Comparison of ENCODE assay signal across 16 cellular contexts in genomic region chr3:21995079-21995607, GRCh38.
DNase-seq lines count a peak whose midpoint lies in the region; ATAC-seq, FAIRE-seq and TF ChIP-seq lines count a peak whose summit lies in the region.
"Had no signal": no experiment of that assay in that cellular context is flagged by ENCODE, and none has a peak within 500 bp of the region (broad histone marks: within the 10 kb centered on the region; RNA-seq: fewer than 3 reads in every experiment).

No MANE protein-coding gene starts in this region.

- no peak for ATAC-seq in left ventricle myocardium superior
- ATAC-seq in left cardiac atrium, result no peak
- peak; percentile 48 for ATAC-seq in stimulated activated memory B cell treated with anti-CD40 and anti-IgM and Interleukin-4, amounts not matched to agents 10 μg/mL and 1 μg/mL and 100 μg/mL, for 72 hours
- ATAC-seq in GM21717 (IDR thresholded peaks at IDR 0.05; ENCODE audit: unreplicated experiment), result no peak

- H3K36me3 Mint-ChIP-seq in stimulated activated memory B cell treated with anti-CD40 and anti-IgM and Interleukin-4, amounts not matched to agents 10 μg/mL and 1 μg/mL and 100 μg/mL, for 72 hours, result no peaks in the 10 kb centered on the region
- H3K36me3 Mint-ChIP-seq: CD14-positive monocyte; CD4-positive, alpha-beta memory T cell had no signal

- H3K9me3 ChIP-seq in kidney (ENCODE audit: control insufficient read depth in 1 of 2, low read length in 2 of 2), result no peaks in the 10 kb centered on the region
- H3K9me3 ChIP-seq in HAP-1, result no peaks in the 10 kb centered on the region
- H3K9me3 ChIP-seq: BLaER1 had no signal

- DNase-seq in left ventricle myocardium superior, result peak; percentile 11
- no peak for DNase-seq in left cardiac atrium
- peak; percentile 51 for DNase-seq in kidney
- DNase-seq in HAP-1 (ENCODE audit: low spot score in 2 of 2), result no peak
- DNase-seq in activated CD8-positive, alpha-beta memory T cell treated with anti-CD3 and anti-CD28 coated beads, Interleukin-2, amount 50 U/mL, for 48 hours, result no peak
- DNase-seq: 8988T; CD4-positive, alpha-beta memory T cell; DMS153; DMS79 treated with DMSO at 0.1 percent for 48 hours; GF-D8; H9 had no signal

- intact Hi-C loops in left ventricle myocardium superior (cut with micrococcal nuclease) (no loop called here), left cardiac atrium (cut with DNase I) (no loop called here), kidney (cut with DNase I) (no loop called here)

- H3K27me3 Mint-ChIP-seq in stimulated activated memory B cell treated with anti-CD40 and anti-IgM and Interleukin-4, amounts not matched to agents 10 μg/mL and 1 μg/mL and 100 μg/mL, for 72 hours, result no peaks in the 10 kb centered on the region
- H3K27me3 Mint-ChIP-seq: CD4-positive, alpha-beta memory T cell had no signal

- no peaks in the 10 kb centered on the region for H3K4me1 Mint-ChIP-seq in stimulated activated memory B cell treated with anti-CD40 and anti-IgM and Interleukin-4, amounts not matched to agents 10 μg/mL and 1 μg/mL and 100 μg/mL, for 72 hours
- H3K4me1 Mint-ChIP-seq: CD14-positive monocyte; CD4-positive, alpha-beta memory T cell had no signal

- no peak for TF ChIP-seq CTCF in kidney (IDR thresholded peaks at IDR 0.05; ENCODE audit: borderline replicate concordance, extremely low read depth, insufficient read depth)

- H3K36me3 ChIP-seq in kidney (ENCODE audit: control insufficient read depth in 1 of 2, insufficient read depth in 2 of 2, low read length in 2 of 2) (no peaks in the 10 kb centered on the region), HAP-1 (replicated peaks) (no peaks in the 10 kb centered on the region)
- H3K36me3 ChIP-seq: BLaER1 had no signal

- H3K4me1 ChIP-seq in kidney (ENCODE audit: control insufficient read depth in 1 of 2, insufficient read depth in 1 of 2, low read depth in 1 of 2, low read length in 2 of 2), result no peaks in the 10 kb centered on the region
- H3K4me1 ChIP-seq in HAP-1, result no peaks in the 10 kb centered on the region
- H3K4me1 ChIP-seq: BLaER1 had no signal

- H3K9ac ChIP-seq in kidney (ENCODE audit: low read length in 2 of 2), result no peak overlapping the region
- H3K9ac ChIP-seq: BLaER1 had no signal

- H3K27me3 ChIP-seq in HAP-1 (ENCODE audit: low read depth), result no peaks in the 10 kb centered on the region
- H3K27me3 ChIP-seq: BLaER1 had no signal

- H3K27ac Mint-ChIP-seq in stimulated activated memory B cell treated with anti-CD40 and anti-IgM and Interleukin-4, amounts not matched to agents 10 μg/mL and 1 μg/mL and 100 μg/mL, for 72 hours, result no peak overlapping the region
- H3K27ac Mint-ChIP-seq: CD14-positive monocyte; CD4-positive, alpha-beta memory T cell had no signal

- FAIRE-seq in kidney (lab: Jason Lieb, UNC), result no peak
- FAIRE-seq: H1 had no signal

- H3K4me3 ChIP-seq in kidney (ENCODE audit: low read length in 2 of 2) (no peak overlapping the region), HAP-1 (no peak overlapping the region)
- H3K4me3 ChIP-seq: BLaER1 had no signal

- no peak overlapping the region for H3K4me3 Mint-ChIP-seq in stimulated activated memory B cell treated with anti-CD40 and anti-IgM and Interleukin-4, amounts not matched to agents 10 μg/mL and 1 μg/mL and 100 μg/mL, for 72 hours
- H3K4me3 Mint-ChIP-seq: CD14-positive monocyte; CD4-positive, alpha-beta memory T cell; H9 had no signal

- in situ Hi-C loops in HAP-1 (cut with MboI; ENCODE audit: low sequenced_read_pairs), result no loop called here

- no peak overlapping the region for H3K27ac ChIP-seq in kidney (ENCODE audit: low read depth in 2 of 2, low read length in 2 of 2)
- H3K27ac ChIP-seq: BLaER1 had no signal

- H3K9me3 Mint-ChIP-seq in stimulated activated memory B cell treated with anti-CD40 and anti-IgM and Interleukin-4, amounts not matched to agents 10 μg/mL and 1 μg/mL and 100 μg/mL, for 72 hours, result peaks cover 3% of the 10 kb centered on the region
- H3K9me3 Mint-ChIP-seq: H9 had no signal

Comparison
In these comparisons a context has a peak if more than half of its experiments do, and no peak if none do; other contexts are left out.
1. DNase-seq: peak in left ventricle myocardium superior (single experiment) and kidney (single experiment); none in left cardiac atrium (single experiment), HAP-1 (0 of 2) and activated CD8-positive, alpha-beta memory T cell treated with anti-CD3 and anti-CD28 coated beads, Interleukin-2, amount 50 U/mL, for 48 hours (single experiment).